1 cellular context compared by ENCODE assay signal in the genomic region with DNA sequence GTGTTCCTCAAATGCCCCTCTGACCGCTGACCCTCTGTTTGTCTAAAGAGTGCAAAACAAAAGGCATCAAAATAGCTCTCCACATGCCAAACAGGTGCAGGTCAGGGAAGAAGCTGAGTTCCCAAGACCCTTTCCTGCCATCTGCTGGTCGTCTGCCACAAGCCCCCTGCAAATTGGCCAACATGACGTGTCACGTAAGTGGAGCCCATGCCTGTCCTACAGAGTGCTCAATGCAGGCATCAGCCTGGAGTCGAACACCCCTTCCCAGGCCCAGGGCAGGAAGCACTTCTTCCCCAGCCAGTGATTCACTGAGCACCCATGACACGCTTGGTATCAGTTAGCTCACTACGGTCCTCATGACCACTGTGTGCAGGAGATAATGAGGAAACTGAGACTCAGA.
A peak's percentile ranks its signal among the peaks of the same experiment; 100 is the strongest.
TF ChIP-seq lines count a peak whose summit lies in the region.

No MANE protein-coding gene starts in this region.

TF ChIP-seq in K562, 482 proteins besides CTCF, POLR2A, EP300 and RAD21 (continued from another document):
- TF ChIP-seq ZNF518B (CRISPR knock-in tag; IDR thresholded peaks at IDR 0.05) (no peak), TCF3 (CRISPR knock-in tag; IDR thresholded peaks at IDR 0.05) (peak; percentile 32), ATF7 (IDR thresholded peaks at IDR 0.05) (no peak), DNMT1 (IDR thresholded peaks at IDR 0.05) (no peak), HDAC6 (IDR thresholded peaks at IDR 0.05; ENCODE audit: low read depth, low read length) (no peak), XRCC3 (IDR thresholded peaks at IDR 0.05) (no peak), CBX3 (IDR thresholded peaks at IDR 0.05; ENCODE audit: borderline replicate concordance in 1 of 2, low read length in 2 of 2) (no peak), ARID1B (IDR thresholded peaks at IDR 0.05) (peak; percentile 47; the same call in 1 of the 2 replicates), CREM (IDR thresholded peaks at IDR 0.05; ENCODE audit: low read depth) (peak; percentile 74), ARID4B (CRISPR knock-in tag; IDR thresholded peaks at IDR 0.05) (no peak), XRCC5 (IDR thresholded peaks at IDR 0.05; ENCODE audit: low read depth, low read length) (no peak), FOXK1 (CRISPR knock-in tag; IDR thresholded peaks at IDR 0.05; ENCODE audit: borderline replicate concordance) (no peak), TAL1 (IDR thresholded peaks at IDR 0.05) (peak; percentile 26; the same call in 1 of the 2 replicates)
- TF ChIP-seq, protein P1, sequence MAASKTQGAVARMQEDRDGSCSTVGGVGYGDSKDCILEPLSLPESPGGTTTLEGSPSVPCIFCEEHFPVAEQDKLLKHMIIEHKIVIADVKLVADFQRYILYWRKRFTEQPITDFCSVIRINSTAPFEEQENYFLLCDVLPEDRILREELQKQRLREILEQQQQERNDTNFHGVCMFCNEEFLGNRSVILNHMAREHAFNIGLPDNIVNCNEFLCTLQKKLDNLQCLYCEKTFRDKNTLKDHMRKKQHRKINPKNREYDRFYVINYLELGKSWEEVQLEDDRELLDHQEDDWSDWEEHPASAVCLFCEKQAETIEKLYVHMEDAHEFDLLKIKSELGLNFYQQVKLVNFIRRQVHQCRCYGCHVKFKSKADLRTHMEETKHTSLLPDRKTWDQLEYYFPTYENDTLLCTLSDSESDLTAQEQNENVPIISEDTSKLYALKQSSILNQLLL (CRISPR knock-in tag; IDR thresholded peaks at IDR 0.05; ENCODE audit: borderline replicate concordance), result no peak
- TF ChIP-seq, protein P2, sequence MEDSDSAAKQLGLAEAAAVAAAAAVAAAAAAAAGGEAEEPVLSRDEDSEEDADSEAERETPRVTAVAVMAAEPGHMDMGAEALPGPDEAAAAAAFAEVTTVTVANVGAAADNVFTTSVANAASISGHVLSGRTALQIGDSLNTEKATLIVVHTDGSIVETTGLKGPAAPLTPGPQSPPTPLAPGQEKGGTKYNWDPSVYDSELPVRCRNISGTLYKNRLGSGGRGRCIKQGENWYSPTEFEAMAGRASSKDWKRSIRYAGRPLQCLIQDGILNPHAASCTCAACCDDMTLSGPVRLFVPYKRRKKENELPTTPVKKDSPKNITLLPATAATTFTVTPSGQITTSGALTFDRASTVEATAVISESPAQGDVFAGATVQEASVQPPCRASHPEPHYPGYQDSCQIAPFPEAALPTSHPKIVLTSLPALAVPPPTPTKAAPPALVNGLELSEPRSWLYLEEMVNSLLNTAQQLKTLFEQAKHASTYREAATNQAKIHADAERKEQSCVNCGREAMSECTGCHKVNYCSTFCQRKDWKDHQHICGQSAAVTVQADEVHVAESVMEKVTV (CRISPR knock-in tag; IDR thresholded peaks at IDR 0.05), result peak; percentile 14; the same call in 1 of the 2 replicates
- TF ChIP-seq, protein P3, sequence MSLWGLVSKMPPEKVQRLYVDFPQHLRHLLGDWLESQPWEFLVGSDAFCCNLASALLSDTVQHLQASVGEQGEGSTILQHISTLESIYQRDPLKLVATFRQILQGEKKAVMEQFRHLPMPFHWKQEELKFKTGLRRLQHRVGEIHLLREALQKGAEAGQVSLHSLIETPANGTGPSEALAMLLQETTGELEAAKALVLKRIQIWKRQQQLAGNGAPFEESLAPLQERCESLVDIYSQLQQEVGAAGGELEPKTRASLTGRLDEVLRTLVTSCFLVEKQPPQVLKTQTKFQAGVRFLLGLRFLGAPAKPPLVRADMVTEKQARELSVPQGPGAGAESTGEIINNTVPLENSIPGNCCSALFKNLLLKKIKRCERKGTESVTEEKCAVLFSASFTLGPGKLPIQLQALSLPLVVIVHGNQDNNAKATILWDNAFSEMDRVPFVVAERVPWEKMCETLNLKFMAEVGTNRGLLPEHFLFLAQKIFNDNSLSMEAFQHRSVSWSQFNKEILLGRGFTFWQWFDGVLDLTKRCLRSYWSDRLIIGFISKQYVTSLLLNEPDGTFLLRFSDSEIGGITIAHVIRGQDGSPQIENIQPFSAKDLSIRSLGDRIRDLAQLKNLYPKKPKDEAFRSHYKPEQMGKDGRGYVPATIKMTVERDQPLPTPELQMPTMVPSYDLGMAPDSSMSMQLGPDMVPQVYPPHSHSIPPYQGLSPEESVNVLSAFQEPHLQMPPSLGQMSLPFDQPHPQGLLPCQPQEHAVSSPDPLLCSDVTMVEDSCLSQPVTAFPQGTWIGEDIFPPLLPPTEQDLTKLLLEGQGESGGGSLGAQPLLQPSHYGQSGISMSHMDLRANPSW (CRISPR knock-in tag; IDR thresholded peaks at IDR 0.05), result no peak
